ENCODE assay signal across 12 cellular contexts in the genomic region with DNA sequence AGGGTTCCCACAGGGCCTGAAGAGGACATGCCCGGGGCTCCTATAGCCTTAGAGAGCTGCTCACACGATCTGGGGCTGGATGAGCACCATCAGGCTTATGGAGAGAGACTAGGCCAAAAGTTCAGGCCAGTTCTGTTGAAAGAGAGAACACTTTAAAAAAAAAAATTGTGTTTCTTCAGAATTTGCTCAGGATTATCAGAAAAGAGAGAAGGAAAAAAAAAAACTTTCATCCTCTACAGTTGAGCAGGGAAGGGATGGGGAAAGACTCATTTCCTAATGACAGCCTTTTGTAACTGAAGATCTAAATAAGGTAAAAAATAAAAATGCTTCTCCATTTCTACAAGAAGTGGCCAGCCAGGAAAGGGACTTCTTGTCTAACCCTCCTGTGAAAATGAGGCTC.
DNase-seq lines count a peak whose midpoint lies in the region; ATAC-seq and TF ChIP-seq lines count a peak whose summit lies in the region.
"Had no signal": no experiment of that assay in that cellular context is flagged by ENCODE, and none has a peak within 500 bp of the region (broad histone marks: within the 10 kb centered on the region; RNA-seq: fewer than 3 reads in every experiment).

No MANE protein-coding gene starts in this region.

- ATAC-seq in HG03565 (IDR thresholded peaks at IDR 0.05; ENCODE audit: unreplicated experiment), result no peak
- ATAC-seq in omental fat pad (ENCODE audit: low FRiP score), result no peak

- H3K9me3 ChIP-seq in mucosa of stomach (ENCODE audit: control insufficient read depth, low read length) (no peaks in the 10 kb centered on the region), thyroid gland (no peaks in the 10 kb centered on the region), BE2C (no peaks in the 10 kb centered on the region)
- H3K9me3 ChIP-seq: SJCRH30 had no signal

- H3K27me3 ChIP-seq in mucosa of stomach (ENCODE audit: control insufficient read depth, insufficient read depth, low read length) (no peaks in the 10 kb centered on the region), thyroid gland (no peaks in the 10 kb centered on the region), BE2C (no peaks in the 10 kb centered on the region)
- H3K27me3 ChIP-seq: SJCRH30 had no signal

- WGBS in thyroid gland, 2 donors, result 68 to 70% methylated on average over 2 of the region's 2 CpGs

- H3K36me3 ChIP-seq in mucosa of stomach (ENCODE audit: control insufficient read depth, insufficient read depth, low read length), result no peaks in the 10 kb centered on the region
- no peaks in the 10 kb centered on the region for H3K36me3 ChIP-seq in thyroid gland
- H3K36me3 ChIP-seq in BE2C, result no peaks in the 10 kb centered on the region
- H3K36me3 ChIP-seq: SJCRH30 had no signal

- peak overlapping the region; percentile 63 for H3K27ac ChIP-seq in cingulate gyrus (ENCODE audit: low read depth, low read length)
- H3K27ac ChIP-seq in thyroid gland, result peak overlapping the region; percentile 94 to 98 (median 96)
- H3K27ac ChIP-seq: SJCRH30 had no signal

- DNase-seq in NB4 (ENCODE audit: low read depth) (no peak), thyroid gland (no peak), NCI-H524 treated with DMSO at 0.1 percent for 48 hours (lab: John Stamatoyannopoulos, UW) (no peak), omental fat pad (ENCODE audit: low spot score) (no peak), BE2C (no peak)
- DNase-seq: activated CD4-positive, alpha-beta T cell treated with anti-CD3 and anti-CD28 coated beads for 1 hour; HFFc6; MM.1S; SJCRH30 had no signal

- H3K4me1 ChIP-seq in mucosa of stomach (ENCODE audit: control insufficient read depth, insufficient read depth, low read length) (peaks cover 41% of the 10 kb centered on the region), thyroid gland (peaks cover 49 to 56% of the 10 kb centered on the region in 2 donors), BE2C (peaks cover 3% of the 10 kb centered on the region; the same call in 1 of the 2 replicates)
- H3K4me1 ChIP-seq: SJCRH30 had no signal

- peak overlapping the region; percentile 79 for H3K9ac ChIP-seq in mucosa of stomach (ENCODE audit: low read length)

- no peak for TF ChIP-seq CTCF in NB4 (IDR thresholded peaks at IDR 0.05; ENCODE audit: low read depth, low read length)
- no peak for TF ChIP-seq CTCF in thyroid gland (IDR thresholded peaks at IDR 0.05)
- no peak for TF ChIP-seq CTCF in omental fat pad (IDR thresholded peaks at IDR 0.05)
- TF ChIP-seq CTCF in BE2C (IDR thresholded peaks at IDR 0.05; ENCODE audit: low read depth, low read length), result no peak

- H3K4me3 ChIP-seq in NB4 (ENCODE audit: low read depth, low read length), result peak overlapping the region; percentile 82
- no peak overlapping the region for H3K4me3 ChIP-seq in mucosa of stomach (ENCODE audit: low read length)
- no peak overlapping the region for H3K4me3 ChIP-seq in thyroid gland (replicated peaks in 1 of 3)
- no peak overlapping the region for H3K4me3 ChIP-seq in BE2C (ENCODE audit: low read depth, low read length)
- H3K4me3 ChIP-seq: SJCRH30 had no signal

- TF ChIP-seq POLR2A in NB4 (IDR thresholded peaks at IDR 0.05; ENCODE audit: extremely low read depth, insufficient read length), result no peak
- TF ChIP-seq POLR2A in thyroid gland (IDR thresholded peaks at IDR 0.05), result no peak

- intact Hi-C loops in thyroid gland (cut with DNase I), result loop anchor here (10.0 kb wide), 1 partner anchor 521 kb away; no protein-coding TSS in a partner anchor
